19 cellular contexts compared by ENCODE assay signal in genomic region chr5:159189310-159189709, GRCh38. TPM values are rescaled to one million over a fixed set of nuclear protein-coding genes. Genes with fewer than 3 reads are reported as not detected.
DNase-seq lines count a peak whose midpoint lies in the region; ATAC-seq and TF ChIP-seq lines count a peak whose summit lies in the region.
"Had no signal": no experiment of that assay in that cellular context is flagged by ENCODE, and none has a peak within 500 bp of the region (broad histone marks: within the 10 kb centered on the region; RNA-seq: fewer than 3 reads in every experiment).

No MANE protein-coding gene starts in this region.

- ATAC-seq in CD4-positive, alpha-beta T cell (ENCODE audit: poor library complexity), result no peak
- ATAC-seq in RWPE2 (ENCODE audit: low read depth) (no peak), HG03432 (IDR thresholded peaks at IDR 0.05; ENCODE audit: unreplicated experiment) (no peak)
- ATAC-seq: effector memory CD8-positive, alpha-beta T cell; foreskin keratinocyte had no signal

- H3K36me3 ChIP-seq in RWPE2 (ENCODE audit: low read depth), result peaks cover 92% of the 10 kb centered on the region

- H3K27ac Mint-ChIP-seq in CD4-positive, alpha-beta T cell, result peak overlapping the region; percentile 15
- H3K27ac Mint-ChIP-seq in activated T-helper 1 cell treated with anti-CD3 and anti-CD28 coated beads, Interleukin-12 subunit alpha, Interleukin-12 subunit beta, Interleukin-2, Interleukin-4 antibody, amounts not matched to agents 30 ng/mL and 10 ng/mL and 1 ng/mL, durations not matched to agents 14 hours and 24 hours and 36 hours, result no peak overlapping the region
- H3K27ac Mint-ChIP-seq: effector memory CD8-positive, alpha-beta T cell; mesothelial cell of epicardium had no signal

- peaks cover 53% of the 10 kb centered on the region for H3K4me1 ChIP-seq in RWPE2 (ENCODE audit: insufficient read depth, poor library complexity, severe bottlenecking)

- H3K4me3 ChIP-seq in RWPE2 (ENCODE audit: severe bottlenecking), result no peak overlapping the region
- H3K4me3 ChIP-seq in fibroblast of pulmonary artery (replicated peaks; ENCODE audit: low read depth, low read length), result no peak overlapping the region
- H3K4me3 ChIP-seq: BLaER1 treated with 17β-estradiol and CSF1 and Interleukin-3, amounts not matched to agents 10 nM and 100 nM; thoracic aorta had no signal

- no peaks in the 10 kb centered on the region for H3K27me3 Mint-ChIP-seq in CD4-positive, alpha-beta T cell
- no peaks in the 10 kb centered on the region for H3K27me3 Mint-ChIP-seq in activated T-helper 1 cell treated with anti-CD3 and anti-CD28 coated beads, Interleukin-12 subunit alpha, Interleukin-12 subunit beta, Interleukin-2, Interleukin-4 antibody, amounts not matched to agents 30 ng/mL and 10 ng/mL and 1 ng/mL, durations not matched to agents 14 hours and 24 hours and 36 hours (ENCODE audit: insufficient read depth)
- H3K27me3 Mint-ChIP-seq: effector memory CD8-positive, alpha-beta T cell had no signal

- peaks cover 70% of the 10 kb centered on the region for H3K4me1 Mint-ChIP-seq in CD4-positive, alpha-beta T cell (ENCODE audit: low read depth)
- H3K4me1 Mint-ChIP-seq in activated T-helper 1 cell treated with anti-CD3 and anti-CD28 coated beads, Interleukin-12 subunit alpha, Interleukin-12 subunit beta, Interleukin-2, Interleukin-4 antibody, amounts not matched to agents 30 ng/mL and 10 ng/mL and 1 ng/mL, durations not matched to agents 14 hours and 24 hours and 36 hours (ENCODE audit: low read depth), result peaks cover 58% of the 10 kb centered on the region

- no peaks in the 10 kb centered on the region for H3K9me3 ChIP-seq in CD4-positive, alpha-beta T cell (ENCODE audit: control insufficient read depth, low read length)
- H3K9me3 ChIP-seq in RWPE2 (ENCODE audit: severe bottlenecking), result no peaks in the 10 kb centered on the region
- H3K9me3 ChIP-seq: BLaER1 treated with 17β-estradiol and CSF1 and Interleukin-3, amounts not matched to agents 10 nM and 100 nM; thoracic aorta had no signal

- H3K36me3 Mint-ChIP-seq in CD4-positive, alpha-beta T cell (ENCODE audit: low read depth), result peaks cover 83% of the 10 kb centered on the region
- H3K36me3 Mint-ChIP-seq in activated T-helper 1 cell treated with anti-CD3 and anti-CD28 coated beads, Interleukin-12 subunit alpha, Interleukin-12 subunit beta, Interleukin-2, Interleukin-4 antibody, amounts not matched to agents 30 ng/mL and 10 ng/mL and 1 ng/mL, durations not matched to agents 14 hours and 24 hours and 36 hours (ENCODE audit: low read depth), result peaks cover 42% of the 10 kb centered on the region

- CTCF ChIA-PET in CD4-positive, alpha-beta T cell (lab: Charles Lee), result interaction anchor here (1.2 to 1.5 kb wide), 2 partner anchors 17 to 84 kb away, joined by 3 to 4 read pairs; no protein-coding TSS in a partner anchor

- intact Hi-C loops in CD4-positive, alpha-beta T cell (cut with DNase I, micrococcal nuclease), result no loop called here
- intact Hi-C loops in activated T-helper 1 cell treated with anti-CD3 and anti-CD28 coated beads, Interleukin-12 subunit alpha, Interleukin-12 subunit beta, Interleukin-2, Interleukin-4 antibody, amounts not matched to agents 30 ng/mL and 10 ng/mL and 1 ng/mL, durations not matched to agents 14 hours and 24 hours and 36 hours (cut with micrococcal nuclease), result no loop called here

- H3K9me3 Mint-ChIP-seq in CD4-positive, alpha-beta T cell, result no peaks in the 10 kb centered on the region
- H3K9me3 Mint-ChIP-seq in activated T-helper 1 cell treated with anti-CD3 and anti-CD28 coated beads, Interleukin-12 subunit alpha, Interleukin-12 subunit beta, Interleukin-2, Interleukin-4 antibody, amounts not matched to agents 30 ng/mL and 10 ng/mL and 1 ng/mL, durations not matched to agents 14 hours and 24 hours and 36 hours, result no peaks in the 10 kb centered on the region
- H3K9me3 Mint-ChIP-seq: effector memory CD8-positive, alpha-beta T cell had no signal

- no peak overlapping the region for H3K27ac ChIP-seq in CD4-positive, alpha-beta T cell (ENCODE audit: low read depth, low read length)
- H3K27ac ChIP-seq in RWPE2 (ENCODE audit: poor library complexity, severe bottlenecking), result peak overlapping the region; percentile 95
- H3K27ac ChIP-seq: BLaER1 treated with 17β-estradiol and CSF1 and Interleukin-3, amounts not matched to agents 10 nM and 100 nM; foreskin keratinocyte; thoracic aorta had no signal

- POLR2A ChIA-PET in CD4-positive, alpha-beta T cell (lab: Charles Lee), result interaction anchor here (0.7 to 3.0 kb wide), 4 partner anchors 9 to 73 kb away, joined by 3 to 14 read pairs (median 4); no protein-coding TSS in a partner anchor

- H3K4me3 Mint-ChIP-seq in CD4-positive, alpha-beta T cell, result no peak overlapping the region
- H3K4me3 Mint-ChIP-seq in activated T-helper 1 cell treated with anti-CD3 and anti-CD28 coated beads, Interleukin-12 subunit alpha, Interleukin-12 subunit beta, Interleukin-2, Interleukin-4 antibody, amounts not matched to agents 30 ng/mL and 10 ng/mL and 1 ng/mL, durations not matched to agents 14 hours and 24 hours and 36 hours, result no peak overlapping the region
- H3K4me3 Mint-ChIP-seq: effector memory CD8-positive, alpha-beta T cell; mesothelial cell of epicardium had no signal

- no peaks in the 10 kb centered on the region for H3K27me3 ChIP-seq in CD4-positive, alpha-beta T cell (ENCODE audit: control insufficient read depth, insufficient read depth, low read length)
- no peaks in the 10 kb centered on the region for H3K27me3 ChIP-seq in RWPE2 (ENCODE audit: insufficient read depth, poor library complexity, severe bottlenecking)
- H3K27me3 ChIP-seq: BLaER1 treated with 17β-estradiol and CSF1 and Interleukin-3, amounts not matched to agents 10 nM and 100 nM; foreskin keratinocyte had no signal

- TF ChIP-seq CTCF in CD4-positive, alpha-beta T cell (IDR thresholded peaks at IDR 0.05), result no peak
- TF ChIP-seq CTCF in RWPE2 (IDR thresholded peaks at IDR 0.05; ENCODE audit: poor library complexity, severe bottlenecking) (no peak), fibroblast of pulmonary artery (IDR thresholded peaks at IDR 0.05; ENCODE audit: low read length, missing control alignments) (no peak)

- no peak for DNase-seq in CD4-positive, alpha-beta T cell
- DNase-seq in HCEC 1CT (peak; percentile 42), RWPE2 (ENCODE audit: low spot score) (no peak), fibroblast of pulmonary artery (ENCODE audit: low read depth) (peak; percentile 47), globus pallidus (ENCODE audit: low spot score) (no peak)
- DNase-seq in activated T-helper 1 cell treated with anti-CD3 and anti-CD28 coated beads, Interleukin-12 subunit alpha, Interleukin-12 subunit beta, Interleukin-2, Interleukin-4 antibody, amounts not matched to agents 30 ng/mL and 10 ng/mL and 1 ng/mL, durations not matched to agents 14 hours and 24 hours and 36 hours (ENCODE audit: low spot score), result no peak
- DNase-seq: activated CD4-positive, CD25-positive, alpha-beta regulatory T cell; amygdala; DMS53; effector memory CD8-positive, alpha-beta T cell; foreskin keratinocyte; Kasumi-1; kidney glomerular epithelial cell; NCI-H1436; NCI-H446 treated with DMSO at 0.1 percent for 48 hours had no signal

RNA-seq across cellular contexts. Expression of gene RNF145, which starts 20.0 kb away (rescaled TPM):
- total RNA-seq in CD4-positive, alpha-beta T cell, result 10 to 100 TPM; 83.7 to 94.4 TPM
- total RNA-seq in activated T-helper 1 cell treated with anti-CD3 and anti-CD28 coated beads, Interleukin-12 subunit alpha, Interleukin-12 subunit beta, Interleukin-2, Interleukin-4 antibody, amounts not matched to agents 30 ng/mL and 10 ng/mL and 1 ng/mL, durations not matched to agents 14 hours and 24 hours and 36 hours, result 179 TPM in 2 replicates

Comparison
In these comparisons a context has a peak if more than half of its experiments do, and no peak if none do; other contexts are left out.
1. DNase-seq: peak in HCEC 1CT (single experiment) and fibroblast of pulmonary artery (single experiment); none in CD4-positive, alpha-beta T cell (0 of 10), RWPE2 (single experiment), globus pallidus (single experiment) and activated T-helper 1 cell treated with anti-CD3 and anti-CD28 coated beads, Interleukin-12 subunit alpha, Interleukin-12 subunit beta, Interleukin-2, Interleukin-4 antibody, amounts not matched to agents 30 ng/mL and 10 ng/mL and 1 ng/mL, durations not matched to agents 14 hours and 24 hours and 36 hours (single experiment).